ENCODE assay signal across 19 cellular contexts in the genomic region with DNA sequence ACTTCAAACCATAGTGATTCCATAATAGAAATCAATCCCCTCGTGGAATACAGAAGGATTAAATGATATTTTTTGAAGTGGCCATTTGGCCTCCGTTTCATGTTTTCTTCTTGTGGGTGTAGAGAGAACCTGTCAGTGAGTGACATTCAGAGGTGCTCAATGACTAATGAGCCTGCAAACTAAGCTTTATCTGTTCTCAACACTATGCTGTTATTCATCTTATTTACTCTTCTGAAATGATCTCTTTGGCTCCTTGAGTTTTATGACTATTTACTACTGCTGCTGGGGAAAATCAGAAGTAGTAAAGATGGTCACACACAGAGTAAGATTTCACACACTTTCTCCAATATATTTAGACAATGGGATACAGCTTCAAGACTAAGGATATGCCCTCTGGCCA. TPM values are rescaled to one million over a fixed set of nuclear protein-coding genes. Genes with fewer than 3 reads are reported as not detected.
DNase-seq lines count a peak whose midpoint lies in the region; ATAC-seq, FAIRE-seq and TF ChIP-seq lines count a peak whose summit lies in the region.
"Had no signal": no experiment of that assay in that cellular context is flagged by ENCODE, and none has a peak within 500 bp of the region (broad histone marks: within the 10 kb centered on the region; RNA-seq: fewer than 3 reads in every experiment).

No MANE protein-coding gene starts in this region.

- peak; percentile 43 for ATAC-seq in activated naive CD8-positive, alpha-beta T cell treated with anti-CD3 and anti-CD28 coated beads, Interleukin-2, amount 50 U/mL, for 24 hours
- ATAC-seq in PC-3 (peak; percentile 86), HG03354 (IDR thresholded peaks at IDR 0.05; ENCODE audit: poor library complexity, severe bottlenecking, unreplicated experiment) (no peak)
- ATAC-seq: right lobe of liver had no signal

- 0 out of 2 replicates have a peak, but pooled peaks cover 14% of the 10 kb centered on the region for H3K4me1 ChIP-seq in PC-3 (ENCODE audit: insufficient read depth, low read length)
- H3K4me1 ChIP-seq in osteoblast (ENCODE audit: insufficient read depth, low read length) = peaks cover 3% of the 10 kb centered on the region
- H3K4me1 ChIP-seq: right lobe of liver had no signal

- no peak for DNase-seq in activated naive CD8-positive, alpha-beta T cell treated with anti-CD3 and anti-CD28 coated beads, Interleukin-2, amount 50 U/mL, for 24 hours
- no peak for DNase-seq in activated naive CD8-positive, alpha-beta T cell treated with anti-CD3 and anti-CD28 coated beads for 36 hours
- DNase-seq in PC-3 = peak; percentile 33
- DNase-seq in NCI-H2227 (lab: John Stamatoyannopoulos, UW; ENCODE audit: unreplicated experiment) = no peak
- DNase-seq in G401 (ENCODE audit: low spot score) = no peak
- DNase-seq in osteoblast (ENCODE audit: insufficient read length, low spot score, missing footprints) = no peak
- DNase-seq: activated CD4-positive, alpha-beta memory T cell treated with anti-CD3 and anti-CD28 coated beads for 36 hours; AML-193; amniotic stem cell; cerebellar nuclear complex; effector memory CD4-positive, alpha-beta T cell; left ventricle myocardium inferior; NCI-H1436; NCI-H446 treated with DMSO at 0.1 percent for 48 hours; PC-9; right lobe of liver; stimulated activated CD4-positive, alpha-beta T cell treated with anti-CD3 and anti-CD28 coated beads, Interleukin-2, amount 100 ng/mL, for 24 hours had no signal

- H3K4me1 Mint-ChIP-seq in activated naive CD8-positive, alpha-beta T cell treated with anti-CD3 and anti-CD28 coated beads, Interleukin-2, amount 50 U/mL, for 24 hours = peaks cover 67% of the 10 kb centered on the region
- H3K4me1 Mint-ChIP-seq in activated naive CD8-positive, alpha-beta T cell treated with anti-CD3 and anti-CD28 coated beads for 36 hours = peaks cover 49% of the 10 kb centered on the region

- H3K4me3 ChIP-seq in PC-3 (ENCODE audit: low read length) = no peak overlapping the region
- H3K4me3 ChIP-seq in osteoblast (ENCODE audit: insufficient read depth, low read length) = no peak overlapping the region
- H3K4me3 ChIP-seq: left ventricle myocardium inferior, PC-9, right lobe of liver had no signal

- intact Hi-C loops in PC-3 (cut with micrococcal nuclease) = no loop called here

- no peaks in the 10 kb centered on the region for H3K9me2 ChIP-seq in PC-3 (replicated peaks; ENCODE audit: low read length)

- H3K27me3 Mint-ChIP-seq in activated naive CD8-positive, alpha-beta T cell treated with anti-CD3 and anti-CD28 coated beads, Interleukin-2, amount 50 U/mL, for 24 hours = no peaks in the 10 kb centered on the region
- no peaks in the 10 kb centered on the region for H3K27me3 Mint-ChIP-seq in activated naive CD8-positive, alpha-beta T cell treated with anti-CD3 and anti-CD28 coated beads for 36 hours
- H3K27me3 Mint-ChIP-seq: activated CD4-positive, alpha-beta memory T cell treated with anti-CD3 and anti-CD28 coated beads for 36 hours had no signal

- BruUV-seq in PC-3 (replicated peaks; lab: Mats Ljungman, UMichigan) = no TSS peak

- peak; percentile 65 for FAIRE-seq in islet of Langerhans (lab: Jason Lieb, UNC)

- H3K4me3 Mint-ChIP-seq in activated naive CD8-positive, alpha-beta T cell treated with anti-CD3 and anti-CD28 coated beads, Interleukin-2, amount 50 U/mL, for 24 hours = no peak overlapping the region
- no peak overlapping the region for H3K4me3 Mint-ChIP-seq in activated naive CD8-positive, alpha-beta T cell treated with anti-CD3 and anti-CD28 coated beads for 36 hours
- H3K4me3 Mint-ChIP-seq: activated CD4-positive, alpha-beta memory T cell treated with anti-CD3 and anti-CD28 coated beads for 36 hours had no signal

- H3K27me3 ChIP-seq in PC-3 (ENCODE audit: low read length) (no peaks in the 10 kb centered on the region), osteoblast (ENCODE audit: insufficient read depth, low read length) (no peaks in the 10 kb centered on the region)
- H3K27me3 ChIP-seq: right lobe of liver had no signal

- CTCF ChIA-PET in PC-3 (lab: Charles Lee) = no interaction called here

- POLR2A ChIA-PET in PC-3 (lab: Charles Lee; ENCODE audit: unreplicated experiment) = no interaction called here

- H3K4me2 ChIP-seq in PC-3 (ENCODE audit: low read length) (no peak overlapping the region), osteoblast (ENCODE audit: insufficient read depth, low read length) (no peak overlapping the region)
- H3K4me2 ChIP-seq: PC-9 had no signal

- H3K36me3 Mint-ChIP-seq in activated naive CD8-positive, alpha-beta T cell treated with anti-CD3 and anti-CD28 coated beads, Interleukin-2, amount 50 U/mL, for 24 hours (ENCODE audit: low read depth) = peaks cover 33% of the 10 kb centered on the region
- peaks cover 35% of the 10 kb centered on the region for H3K36me3 Mint-ChIP-seq in activated naive CD8-positive, alpha-beta T cell treated with anti-CD3 and anti-CD28 coated beads for 36 hours

- H3K27ac Mint-ChIP-seq in activated naive CD8-positive, alpha-beta T cell treated with anti-CD3 and anti-CD28 coated beads, Interleukin-2, amount 50 U/mL, for 24 hours = no peak overlapping the region
- no peak overlapping the region for H3K27ac Mint-ChIP-seq in activated naive CD8-positive, alpha-beta T cell treated with anti-CD3 and anti-CD28 coated beads for 36 hours
- H3K27ac Mint-ChIP-seq: activated CD4-positive, alpha-beta memory T cell treated with anti-CD3 and anti-CD28 coated beads for 36 hours had no signal

- H2AFZ ChIP-seq in PC-3 (ENCODE audit: low read length) (no peak overlapping the region), osteoblast (ENCODE audit: low read length) (no peak overlapping the region)
- H2AFZ ChIP-seq: PC-9 had no signal

- peaks cover 55% of the 10 kb centered on the region for H4K20me1 ChIP-seq in PC-3 (ENCODE audit: low read length)
- peaks cover 17% of the 10 kb centered on the region for H4K20me1 ChIP-seq in osteoblast (ENCODE audit: insufficient read depth, low read length)

- H3K36me3 ChIP-seq in PC-3 (ENCODE audit: low read depth, low read length) (peaks cover 19% of the 10 kb centered on the region; the same call in 1 of the 2 replicates), osteoblast (ENCODE audit: insufficient read depth, low read length) (no peaks in the 10 kb centered on the region)
- H3K36me3 ChIP-seq: left ventricle myocardium inferior, right lobe of liver had no signal

- H3K27ac ChIP-seq in PC-3 (ENCODE audit: low read length) (no peak overlapping the region), osteoblast (ENCODE audit: low read depth, low read length) (no peak overlapping the region)
- H3K27ac ChIP-seq: left ventricle myocardium inferior, PC-9, right lobe of liver had no signal

- no peak overlapping the region for H3K9ac ChIP-seq in PC-3 (ENCODE audit: low read length)

- H3K79me2 ChIP-seq in PC-3 (ENCODE audit: low read length) = peaks cover 100% of the 10 kb centered on the region
- H3K79me2 ChIP-seq in osteoblast (ENCODE audit: insufficient read depth, low read length) = peaks cover 100% of the 10 kb centered on the region

- H3K9me3 ChIP-seq in PC-3 (ENCODE audit: low read length) = peaks cover 13% of the 10 kb centered on the region; the same call in 1 of the 2 replicates
- H3K9me3 ChIP-seq in osteoblast (ENCODE audit: low read depth, low read length) = no peaks in the 10 kb centered on the region
- H3K9me3 ChIP-seq: right lobe of liver had no signal

- in situ Hi-C loops in G401 (cut with HindIII; ENCODE audit: low sequenced_read_pairs) = no loop called here

- TF ChIP-seq CTCF in PC-3 (conservative IDR thresholded peaks at IDR 0.05; ENCODE audit: low read depth, low read length) = no peak
- TF ChIP-seq CTCF in osteoblast (IDR thresholded peaks at IDR 0.05; ENCODE audit: extremely low read depth, low read depth, low read length) = no peak

- H3F3A ChIP-seq in PC-3 (ENCODE audit: low read length, unreplicated experiment) = no peaks in the 10 kb centered on the region

- peaks cover 35% of the 10 kb centered on the region for H3K9me3 Mint-ChIP-seq in activated naive CD8-positive, alpha-beta T cell treated with anti-CD3 and anti-CD28 coated beads, Interleukin-2, amount 50 U/mL, for 24 hours
- H3K9me3 Mint-ChIP-seq in activated naive CD8-positive, alpha-beta T cell treated with anti-CD3 and anti-CD28 coated beads for 36 hours = peaks cover 25% of the 10 kb centered on the region

RNA-seq across cellular contexts. Expression of a gene that starts 30.4 kb away (rescaled TPM):
- total RNA-seq in activated naive CD8-positive, alpha-beta T cell treated with anti-CD3 and anti-CD28 coated beads for 36 hours = 10 to 100 TPM; 25.7 to 27.7 TPM
- total RNA-seq in PC-3 (2014; rRNA removed) (48.5 and 61.9 TPM in 2 replicates), osteoblast (89.3 and 99.9 TPM in 2 replicates)
- total RNA-seq in G401 (2014; rRNA removed; shearing (Covaris generic)) = 9.0 and 12.7 TPM in 2 replicates
